21 cellular contexts compared by ENCODE assay signal in the genomic region with DNA sequence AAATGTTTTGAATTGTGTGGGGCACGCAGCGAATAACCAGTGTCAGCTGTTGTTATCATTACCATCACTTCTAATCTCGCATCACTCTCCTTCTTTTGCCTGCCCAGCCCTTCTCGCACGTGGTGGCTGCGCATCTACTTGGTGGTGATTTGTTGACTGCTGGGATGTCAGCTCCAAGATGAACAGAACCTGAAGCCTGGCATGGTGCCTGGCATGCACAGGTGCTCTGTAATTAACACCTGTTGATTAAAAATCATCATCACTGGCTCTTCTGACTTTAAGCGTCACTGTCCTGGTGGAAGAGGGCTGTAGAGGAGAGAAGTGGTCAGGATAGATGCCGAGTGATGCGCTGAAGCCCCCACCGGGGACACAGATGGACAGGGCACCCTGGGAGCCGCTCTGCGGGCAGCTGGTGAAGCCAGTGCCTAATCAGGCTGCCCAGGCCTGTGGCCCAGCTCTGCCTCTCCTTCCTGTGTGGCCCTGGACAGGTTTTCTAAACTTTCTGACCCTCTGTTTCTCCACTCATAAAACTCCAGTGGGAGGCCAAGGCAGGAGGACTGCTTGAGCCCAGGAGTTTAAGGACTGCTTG.
DNase-seq lines count a peak whose midpoint lies in the region; ATAC-seq and TF ChIP-seq lines count a peak whose summit lies in the region.
"Had no signal": no experiment of that assay in that cellular context is flagged by ENCODE, and none has a peak within 500 bp of the region (broad histone marks: within the 10 kb centered on the region; RNA-seq: fewer than 3 reads in every experiment).

No MANE protein-coding gene starts in this region.

- intact Hi-C loops in A673 (cut with micrococcal nuclease; ENCODE audit: unreplicated experiment) (no loop called here), left cardiac atrium (cut with DNase I) (no loop called here)

- H3K4me1 Mint-ChIP-seq in GM23338 (peaks cover 8% of the 10 kb centered on the region), memory B cell (peaks cover 27% of the 10 kb centered on the region)
- H3K4me1 Mint-ChIP-seq: CD4-positive, CD25-positive, alpha-beta regulatory T cell had no signal

- H3K27me3 Mint-ChIP-seq in GM23338 (ENCODE audit: insufficient read depth, low read depth, poor library complexity): peaks cover 4% of the 10 kb centered on the region
- H3K27me3 Mint-ChIP-seq in memory B cell: peaks cover 4% of the 10 kb centered on the region

- no peak overlapping the region for H3K4me3 ChIP-seq in A673 (ENCODE audit: low read depth, low read length, poor library complexity, severe bottlenecking)
- no peak overlapping the region for H3K4me3 ChIP-seq in GM23338
- no peak overlapping the region for H3K4me3 ChIP-seq in RWPE2 (ENCODE audit: severe bottlenecking)
- H3K4me3 ChIP-seq: A549 had no signal

- no peaks in the 10 kb centered on the region for H3K27me3 ChIP-seq in A673 (replicated peaks; ENCODE audit: insufficient read depth, low read depth, low read length, poor library complexity)
- no peaks in the 10 kb centered on the region for H3K27me3 ChIP-seq in GM23338 (ENCODE audit: insufficient read depth)
- H3K27me3 ChIP-seq in RWPE2 (ENCODE audit: insufficient read depth, poor library complexity, severe bottlenecking): no peaks in the 10 kb centered on the region

- H3K4me3 Mint-ChIP-seq in GM23338 (no peak overlapping the region), memory B cell (no peak overlapping the region)
- H3K4me3 Mint-ChIP-seq: CD4-positive, CD25-positive, alpha-beta regulatory T cell; HFFc6 had no signal

- no peaks in the 10 kb centered on the region for H3K9me3 Mint-ChIP-seq in GM23338
- no peaks in the 10 kb centered on the region for H3K9me3 Mint-ChIP-seq in memory B cell
- H3K9me3 Mint-ChIP-seq: HFFc6 had no signal

- H3K36me3 ChIP-seq in A673 (ENCODE audit: insufficient read depth, low read length, poor library complexity, severe bottlenecking) (no peaks in the 10 kb centered on the region), GM23338 (ENCODE audit: insufficient read depth) (no peaks in the 10 kb centered on the region), RWPE2 (ENCODE audit: low read depth) (no peaks in the 10 kb centered on the region)

- BruUV-seq in A673 (replicated peaks; lab: Mats Ljungman, UMichigan): TSS peak; percentile 38

- H3F3A ChIP-seq in GM23338 (replicated peaks; ENCODE audit: low read depth): no peaks in the 10 kb centered on the region

- H3K36me3 Mint-ChIP-seq in GM23338 (ENCODE audit: low read depth) (no peaks in the 10 kb centered on the region), memory B cell (no peaks in the 10 kb centered on the region)
- H3K36me3 Mint-ChIP-seq: CD4-positive, CD25-positive, alpha-beta regulatory T cell had no signal

- H3K9me3 ChIP-seq in A673 (ENCODE audit: low read depth, low read length, poor library complexity, severe bottlenecking) (no peaks in the 10 kb centered on the region), RWPE2 (ENCODE audit: severe bottlenecking) (no peaks in the 10 kb centered on the region)
- H3K9me3 ChIP-seq: A549 had no signal

- no peak for ATAC-seq in GM23338
- no peak for ATAC-seq in RWPE2 (ENCODE audit: low read depth)
- no peak for ATAC-seq in memory B cell (ENCODE audit: low read depth)
- no peak for ATAC-seq in left cardiac atrium
- no peak for ATAC-seq in HG03139 (IDR thresholded peaks at IDR 0.05; ENCODE audit: unreplicated experiment)
- ATAC-seq: A549, HepG2, Panc1, SK-N-SH treated with all-trans-retinoic acid at 6 μM for 48 hours had no signal

- DNase-seq in A673 (ENCODE audit: low spot score) (no peak), GM23338 (ENCODE audit: low spot score) (no peak), RWPE2 (ENCODE audit: low spot score) (peak; percentile 51), memory B cell (ENCODE audit: low spot score in 2 of 2) (no peak), NCI-H1092 treated with DMSO at 0.1 percent for 48 hours (lab: John Stamatoyannopoulos, UW) (no peak), COLO668 (lab: John Stamatoyannopoulos, UW; ENCODE audit: unreplicated experiment) (no peak), left cardiac atrium (no peak)
- DNase-seq: CD4-positive, CD25-positive, alpha-beta regulatory T cell; DMS79 treated with DMSO at 0.1 percent for 48 hours; HFFc6; NCI-H1048; NCI-H187; NCI-H446 treated with DMSO at 0.1 percent for 48 hours; Right ventricle myocardium superior; T-helper 1 cell had no signal

- TF ChIP-seq CTCF in A673 (conservative IDR thresholded peaks at IDR 0.05; ENCODE audit: low read depth, low read length) (no peak), GM23338 (conservative IDR thresholded peaks at IDR 0.05; ENCODE audit: low read depth in 2 of 2) (no peak), RWPE2 (IDR thresholded peaks at IDR 0.05; ENCODE audit: poor library complexity, severe bottlenecking) (no peak)

- POLR2A ChIA-PET in A673 (lab: Charles Lee; ENCODE audit: low non-redundant PET): no interaction called here

- H3K4me1 ChIP-seq in A673 (ENCODE audit: insufficient read depth, low read length, poor library complexity, severe bottlenecking) (peaks cover 81% of the 10 kb centered on the region), GM23338 (ENCODE audit: insufficient read depth) (peaks cover 13% of the 10 kb centered on the region), RWPE2 (ENCODE audit: insufficient read depth, poor library complexity, severe bottlenecking) (no peaks in the 10 kb centered on the region)
- H3K4me1 ChIP-seq: A549 had no signal

- no peak overlapping the region for H3K4me2 ChIP-seq in GM23338
- H3K4me2 ChIP-seq: A549, KMS-11 had no signal

- CTCF ChIA-PET in A673 (lab: Charles Lee): interaction anchor here (0.6 kb wide), 1 partner anchor 21 kb away, joined by 4 read pairs; no protein-coding TSS in a partner anchor

- 0 out of 2 replicates have a peak, but pooled peaks cover 3% of the 10 kb centered on the region for H3K9me2 ChIP-seq in GM23338 (ENCODE audit: insufficient read depth)

- H3K27ac ChIP-seq in A673 (ENCODE audit: low read depth, low read length, poor library complexity, severe bottlenecking) (peak overlapping the region; percentile 92), GM23338 (ENCODE audit: low read depth) (no peak overlapping the region), RWPE2 (ENCODE audit: poor library complexity, severe bottlenecking) (no peak overlapping the region)
- H3K27ac ChIP-seq: A549, KMS-11 had no signal

- no peaks in the 10 kb centered on the region for H3K79me2 ChIP-seq in GM23338 (replicated peaks; ENCODE audit: insufficient read depth)

- H3K27ac Mint-ChIP-seq in GM23338: no peak overlapping the region
- H3K27ac Mint-ChIP-seq in memory B cell: peak overlapping the region; percentile 24
- H3K27ac Mint-ChIP-seq: CD4-positive, CD25-positive, alpha-beta regulatory T cell; HFFc6 had no signal

- H2AFZ ChIP-seq in GM23338: peak overlapping the region; percentile 52; the same call in 1 of the 2 replicates

- no peaks in the 10 kb centered on the region for H4K20me1 ChIP-seq in GM23338 (replicated peaks; ENCODE audit: insufficient read depth)

TF ChIP-seq in GM23338, 12 proteins besides CTCF, POLR2A, EP300 and RAD21 (continues in another document):
- TF ChIP-seq ETS1 (IDR thresholded peaks at IDR 0.05) (no peak), ZNF114 (CRISPR knock-in tag; IDR thresholded peaks at IDR 0.05) (no peak), REST (IDR thresholded peaks at IDR 0.05; ENCODE audit: unreplicated experiment) (no peak), CREB1 (CRISPR knock-in tag; IDR thresholded peaks at IDR 0.05; ENCODE audit: low read depth) (no peak), EZH2phosphoT487 (IDR thresholded peaks at IDR 0.05; ENCODE audit: unreplicated experiment) (no peak)
